ENCODE assay signal across 26 cellular contexts in genomic region chr1:29224438-29224837, GRCh38.
"Had no signal": no experiment of that assay in that cellular context is flagged by ENCODE, and none has a peak within 500 bp of the region (broad histone marks: within the 10 kb centered on the region; RNA-seq: fewer than 3 reads in every experiment).

No MANE protein-coding gene starts in this region.

- H3K4me3 ChIP-seq: adrenal gland, body of pancreas, breast epithelium, SJCRH30, SK-N-MC had no signal

- FAIRE-seq: astrocyte had no signal

- H3K27ac Mint-ChIP-seq: activated CD4-positive, alpha-beta T cell treated with anti-CD3 and anti-CD28 coated beads, Interleukin-2, amount 10 ng/mL, durations not matched to agents 24 days and 14 days; activated CD8-positive, alpha-beta T cell treated with anti-CD3 and anti-CD28 coated beads, Interleukin-2, amount 10 ng/mL, durations not matched to agents 7 days and 5 days; activated naive CD4-positive, alpha-beta T cell treated with anti-CD3 and anti-CD28 coated beads for 36 hours; activated T-cell treated with anti-CD3 and anti-CD28 coated beads, Interleukin-2, amount 50 U/mL, for 24 hours had no signal

- ATAC-seq: activated CD8-positive, alpha-beta T cell treated with anti-CD3 and anti-CD28 coated beads, Interleukin-2, amount 10 ng/mL, durations not matched to agents 7 days and 5 days; activated naive CD4-positive, alpha-beta T cell treated with anti-CD3 and anti-CD28 coated beads, Interleukin-2, amount 50 U/mL, for 72 hours; body of pancreas; Panc1 had no signal

- H3K4me1 Mint-ChIP-seq: activated CD4-positive, alpha-beta T cell treated with anti-CD3 and anti-CD28 coated beads, Interleukin-2, amount 10 ng/mL, durations not matched to agents 24 days and 14 days had no signal

- H3K4me3 Mint-ChIP-seq: activated CD4-positive, alpha-beta T cell treated with anti-CD3 and anti-CD28 coated beads, Interleukin-2, amount 10 ng/mL, durations not matched to agents 24 days and 14 days; activated CD8-positive, alpha-beta T cell treated with anti-CD3 and anti-CD28 coated beads, Interleukin-2, amount 10 ng/mL, durations not matched to agents 7 days and 5 days; activated naive CD4-positive, alpha-beta T cell treated with anti-CD3 and anti-CD28 coated beads for 36 hours; activated T-cell treated with anti-CD3 and anti-CD28 coated beads, Interleukin-2, amount 50 U/mL, for 24 hours had no signal

- H3K36me3 ChIP-seq: adrenal gland, breast epithelium had no signal

- H3K9me3 ChIP-seq: adrenal gland, body of pancreas, breast epithelium, SJCRH30 had no signal

- H3K27me3 ChIP-seq: adrenal gland, body of pancreas, breast epithelium, SJCRH30 had no signal

- H3K4me1 ChIP-seq: breast epithelium had no signal

- H3K27me3 Mint-ChIP-seq: activated CD4-positive, alpha-beta T cell treated with anti-CD3 and anti-CD28 coated beads, Interleukin-2, amount 10 ng/mL, durations not matched to agents 24 days and 14 days; activated T-cell treated with anti-CD3 and anti-CD28 coated beads, Interleukin-2, amount 50 U/mL, for 24 hours had no signal

- DNase-seq: activated CD4-positive, alpha-beta T cell treated with anti-CD3 and anti-CD28 coated beads, Interleukin-2, amount 10 ng/mL, durations not matched to agents 24 days and 14 days; activated CD4-positive, alpha-beta T cell treated with anti-CD3 and anti-CD28 coated beads, Interleukin-2, amount 50 U/mL, for 4 hours; activated CD8-positive, alpha-beta T cell treated with anti-CD3 and anti-CD28 coated beads, Interleukin-2, amount 10 ng/mL, durations not matched to agents 7 days and 5 days; activated gamma-delta T cell treated with Interleukin-2 at 50 U/mL for 16 hours; activated naive CD4-positive, alpha-beta T cell treated with anti-CD3 and anti-CD28 coated beads for 36 hours; activated T-cell treated with anti-CD3 and anti-CD28 coated beads, Interleukin-2, amount 50 U/mL, for 24 hours; adrenal gland; body of pancreas; caudate nucleus; cerebellar nuclear complex; NCI-H1105; NCI-H1417 treated with DMSO at 0.1 percent for 48 hours; NCI-H187 treated with DMSO at 0.1 percent for 48 hours; NCI-H2081; NCI-H226; NCI-H446 treated with DMSO at 0.1 percent for 48 hours; NCI-H524; SHP77; SJCRH30; T1000 had no signal

- H3K27ac ChIP-seq: adrenal gland, body of pancreas, breast epithelium, SJCRH30, SK-N-MC, VCaP had no signal

- H3K9me3 Mint-ChIP-seq: activated CD4-positive, alpha-beta T cell treated with anti-CD3 and anti-CD28 coated beads, Interleukin-2, amount 10 ng/mL, durations not matched to agents 24 days and 14 days; activated naive CD4-positive, alpha-beta T cell treated with anti-CD3 and anti-CD28 coated beads for 36 hours; activated naive CD4-positive, alpha-beta T cell treated with anti-CD3 and anti-CD28 coated beads, Interleukin-2, amount 50 U/mL, for 72 hours; activated T-cell treated with anti-CD3 and anti-CD28 coated beads, Interleukin-2, amount 50 U/mL, for 24 hours had no signal

- H3K36me3 Mint-ChIP-seq: activated naive CD4-positive, alpha-beta T cell treated with anti-CD3 and anti-CD28 coated beads, Interleukin-2, amount 50 U/mL, for 72 hours had no signal
